12 cellular contexts compared by ENCODE assay signal in genomic region chr22:39883057-39883456, GRCh38. TPM values are rescaled to one million over a fixed set of nuclear protein-coding genes. Genes with fewer than 3 reads are reported as not detected.
"Had no signal": no experiment of that assay in that cellular context is flagged by ENCODE, and none has a peak within 500 bp of the region (broad histone marks: within the 10 kb centered on the region; RNA-seq: fewer than 3 reads in every experiment).

No MANE protein-coding gene starts in this region.

- ATAC-seq: HCT116, HepG2 had no signal

- H3K9me3 Mint-ChIP-seq: HFFc6 had no signal

- DNase-seq: GM23248, GOT3, H7, HFFc6, KG1 had no signal

- H3K36me3 Mint-ChIP-seq: IgD-negative memory B cell had no signal

- H3K36me3 ChIP-seq: HAP-1 had no signal

- H3K4me3 ChIP-seq: GM23248, HAP-1 had no signal

- FAIRE-seq: HepG2 had no signal

- H3K27ac Mint-ChIP-seq: HFFc6, IgD-negative memory B cell had no signal

- H3K4me3 Mint-ChIP-seq: HFFc6, IgD-negative memory B cell had no signal

- H2AFZ ChIP-seq: GM23248 had no signal

- H3K4me1 ChIP-seq: HAP-1 had no signal

- H3K27ac ChIP-seq: GM23248, HL-60 had no signal

- H3K9me3 ChIP-seq: HAP-1 had no signal

- H3K9ac ChIP-seq: GM23248 had no signal

- H3K4me1 Mint-ChIP-seq: IgD-negative memory B cell had no signal

RNA-seq across cellular contexts. Expression of gene ENTHD1, which starts 10.5 kb away (rescaled TPM):
- total RNA-seq: GM23248, H4, H7, HepG2, HFFc6, HT1080 had no signal
- polyA plus RNA-seq: GM23248, HepG2 had no signal

RNA-seq across cellular contexts. Expression of gene GRAP2, which starts 17.8 kb away (rescaled TPM):
- total RNA-seq: GM23248, H4, HepG2, HFFc6 had no signal
- polyA plus RNA-seq: GM23248 had no signal
